Comparison of ENCODE assay signal across 14 cellular contexts in the genomic region with DNA sequence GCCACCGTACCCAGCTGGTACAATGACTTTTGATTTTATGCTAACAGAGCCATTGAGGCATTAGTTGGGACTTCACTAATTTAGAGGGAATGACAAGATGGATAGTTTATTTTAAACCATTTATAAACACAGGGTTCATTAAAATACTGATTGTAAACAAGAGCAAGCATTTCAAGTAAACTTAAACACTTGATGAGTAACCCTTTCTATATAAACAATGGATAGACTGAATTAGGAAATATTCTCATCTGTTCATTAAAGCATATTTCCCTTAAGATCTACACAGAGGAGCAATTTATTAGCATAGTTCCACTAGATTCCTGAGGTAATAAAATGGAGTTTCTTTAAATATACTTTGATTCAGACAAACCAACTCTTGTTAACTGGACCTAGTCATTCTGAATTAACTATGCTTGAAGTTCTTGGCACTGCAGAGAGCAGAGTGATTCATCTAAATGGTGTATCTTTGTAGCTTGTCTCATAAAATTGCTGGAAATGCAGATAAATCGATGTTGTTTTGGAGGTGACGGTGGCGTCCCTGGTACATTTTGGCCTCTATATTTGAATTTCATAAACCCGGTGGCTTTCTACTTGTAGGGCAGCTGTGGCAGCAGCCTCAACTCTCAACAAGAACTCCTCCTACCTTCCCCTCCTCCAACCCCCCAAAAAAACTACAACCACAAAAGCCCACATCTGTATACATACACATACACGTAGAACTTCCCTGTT. TPM values are rescaled to one million over a fixed set of nuclear protein-coding genes. Genes with fewer than 3 reads are reported as not detected.
A peak's percentile ranks its signal among the peaks of the same experiment; 100 is the strongest.
DNase-seq lines count a peak whose midpoint lies in the region; ATAC-seq and TF ChIP-seq lines count a peak whose summit lies in the region.
"Had no signal": no experiment of that assay in that cellular context is flagged by ENCODE, and none has a peak within 500 bp of the region (broad histone marks: within the 10 kb centered on the region; RNA-seq: fewer than 3 reads in every experiment).

No MANE protein-coding gene starts in this region.

- H3K4me2 ChIP-seq in smooth muscle cell, result peak overlapping the region; percentile 73

- peak overlapping the region; percentile 71 for H3K27ac Mint-ChIP-seq in T-helper 17 cell
- H3K27ac Mint-ChIP-seq: stimulated activated naive CD8-positive, alpha-beta T cell treated with anti-CD3 and anti-CD28 coated beads, Interleukin-15, Interleukin-2, amounts not matched to agents 100 ng/mL and 50 ng/mL, for 24 hours had no signal

- DNase-seq in ELR (ENCODE audit: low read depth) (peak; percentile 70), T-helper 17 cell (no peak), fibroblast of gingiva (ENCODE audit: low read depth) (peak; percentile 60), smooth muscle cell (lab: John Stamatoyannopoulos, UW; ENCODE audit: unreplicated experiment) (no peak), NCI-H1092 treated with DMSO at 0.1 percent for 48 hours (lab: John Stamatoyannopoulos, UW) (no peak), HK-2 (ENCODE audit: unreplicated experiment) (no peak), NCI-H2171 (lab: John Stamatoyannopoulos, UW) (no peak)
- DNase-seq: activated T-cell treated with anti-CD3 and anti-CD28 coated beads for 4 hours; anterior cingulate cortex; CD8-positive, alpha-beta memory T cell; NCI-H2081 treated with DMSO at 0.1 percent for 48 hours had no signal

- no peak overlapping the region for H3K4me3 ChIP-seq in smooth muscle cell

- H3F3A ChIP-seq in smooth muscle cell (ENCODE audit: low read depth), result peaks cover 14% of the 10 kb centered on the region

- H3K27me3 Mint-ChIP-seq in T-helper 17 cell, result no peaks in the 10 kb centered on the region
- H3K27me3 Mint-ChIP-seq: CD8-positive, alpha-beta memory T cell; progenitor cell of endocrine pancreas; stimulated activated naive CD8-positive, alpha-beta T cell treated with anti-CD3 and anti-CD28 coated beads, Interleukin-15, Interleukin-2, amounts not matched to agents 100 ng/mL and 50 ng/mL, for 24 hours had no signal

- WGBS in smooth muscle cell (ENCODE audit: low lambda C conversion rate), result 47% methylated on average over 6 of the region's 6 CpGs

- H3K9ac ChIP-seq in smooth muscle cell (ENCODE audit: low read depth), result no peak overlapping the region

- H3K27me3 ChIP-seq in smooth muscle cell (ENCODE audit: low read depth), result no peaks in the 10 kb centered on the region

- peaks cover 4% of the 10 kb centered on the region for H3K36me3 Mint-ChIP-seq in T-helper 17 cell (ENCODE audit: low read depth)

- H3K27ac ChIP-seq in smooth muscle cell (ENCODE audit: low read depth), result peak overlapping the region; percentile 52

- H3K4me1 ChIP-seq in smooth muscle cell (ENCODE audit: low read depth), result no peaks in the 10 kb centered on the region

- no peaks in the 10 kb centered on the region for H3K79me2 ChIP-seq in smooth muscle cell (ENCODE audit: low read depth)

- no peaks in the 10 kb centered on the region for H3K36me3 ChIP-seq in smooth muscle cell (ENCODE audit: low read depth)

- H2AFZ ChIP-seq in smooth muscle cell (ENCODE audit: low read depth), result no peak overlapping the region

- ATAC-seq in T-helper 17 cell (no peak), HG03565 (IDR thresholded peaks at IDR 0.05; ENCODE audit: unreplicated experiment) (no peak)

- no peaks in the 10 kb centered on the region for H4K20me1 ChIP-seq in smooth muscle cell (ENCODE audit: low read depth)

- H3K9me3 ChIP-seq in T-helper 17 cell (ENCODE audit: control insufficient read depth, low read length, poor library complexity, severe bottlenecking), result no peaks in the 10 kb centered on the region
- no peaks in the 10 kb centered on the region for H3K9me3 ChIP-seq in smooth muscle cell (replicated peaks; ENCODE audit: low read depth)

- H3K4me3 Mint-ChIP-seq in T-helper 17 cell, result no peak overlapping the region
- H3K4me3 Mint-ChIP-seq: stimulated activated naive CD8-positive, alpha-beta T cell treated with anti-CD3 and anti-CD28 coated beads, Interleukin-15, Interleukin-2, amounts not matched to agents 100 ng/mL and 50 ng/mL, for 24 hours had no signal

- H3K4me1 Mint-ChIP-seq in T-helper 17 cell, result peaks cover 3% of the 10 kb centered on the region
- H3K4me1 Mint-ChIP-seq: CD8-positive, alpha-beta memory T cell had no signal

- TF ChIP-seq CTCF in smooth muscle cell (IDR thresholded peaks at IDR 0.05; ENCODE audit: borderline replicate concordance, insufficient read depth, poor library complexity, severe bottlenecking), result no peak

RNA-seq across cellular contexts. Expression of a gene that starts 15.4 kb away (rescaled TPM):
- total RNA-seq in T-helper 17 cell (100 to 1,000 TPM; 109 to 117 TPM), smooth muscle cell (183 and 189 TPM in 2 replicates)
- polyA plus RNA-seq in smooth muscle cell, result 207 and 237 TPM in 2 replicates

RNA-seq across cellular contexts. Expression of a gene that starts 40.6 kb away (rescaled TPM):
- total RNA-seq in T-helper 17 cell, result 10 to 100 TPM; 18.1 to 23.8 TPM
- 9.8 and 18.7 TPM in 2 replicates for total RNA-seq in smooth muscle cell
- polyA plus RNA-seq in smooth muscle cell, result 8.4 and 9.4 TPM in 2 replicates

Comparison
In these comparisons a context has a peak if more than half of its experiments do, and no peak if none do; other contexts are left out.
1. DNase-seq: peak in ELR (single experiment) and fibroblast of gingiva (single experiment); none in T-helper 17 cell (0 of 3), smooth muscle cell (single experiment), NCI-H1092 treated with DMSO at 0.1 percent for 48 hours (single experiment), HK-2 (single experiment) and NCI-H2171 (single experiment).